ENCODE assay signal across 9 cellular contexts in genomic region chr19:42324655-42325307, GRCh38. TPM values are rescaled to one million over a fixed set of nuclear protein-coding genes. Genes with fewer than 3 reads are reported as not detected.
DNase-seq lines count a peak whose midpoint lies in the region; ATAC-seq lines count a peak whose summit lies in the region.
"Had no signal": no experiment of that assay in that cellular context is flagged by ENCODE, and none has a peak within 500 bp of the region (broad histone marks: within the 10 kb centered on the region; RNA-seq: fewer than 3 reads in every experiment).

No MANE protein-coding gene starts in this region.

- ATAC-seq in activated T-helper 17 cell treated with anti-CD3 and anti-CD28 coated beads, Interleukin-2, amount 50 U/mL, for 72 hours (replicated peaks) = no peak
- no peak for ATAC-seq in stimulated activated naive CD8-positive, alpha-beta T cell treated with anti-CD3 and anti-CD28 coated beads, Interleukin-15, amount 100 ng/mL, for 72 hours

- H3K27ac Mint-ChIP-seq in T-helper 1 cell treated with Interleukin-12 subunit alpha and Interleukin-12 subunit beta and Interleukin-4 antibody, amounts not matched to agents 30 μg/mL and 1 μg/mL, for 36 hours = peak overlapping the region; percentile 61
- H3K27ac Mint-ChIP-seq in activated T-helper 17 cell treated with anti-CD3 and anti-CD28 coated beads, Interleukin-2, amount 50 U/mL, for 72 hours = peak overlapping the region; percentile 86
- peak overlapping the region; percentile 34 to 88 (median 75) for H3K27ac Mint-ChIP-seq in immature natural killer cell
- H3K27ac Mint-ChIP-seq in stimulated activated naive CD8-positive, alpha-beta T cell treated with anti-CD3 and anti-CD28 coated beads, Interleukin-15, amount 100 ng/mL, for 72 hours = peak overlapping the region; percentile 76 to 93

- peaks cover 13% of the 10 kb centered on the region for H3K4me1 Mint-ChIP-seq in T-helper 1 cell treated with Interleukin-12 subunit alpha and Interleukin-12 subunit beta and Interleukin-4 antibody, amounts not matched to agents 30 μg/mL and 1 μg/mL, for 36 hours (ENCODE audit: low read depth)
- H3K4me1 Mint-ChIP-seq in activated T-helper 17 cell treated with anti-CD3 and anti-CD28 coated beads, Interleukin-2, amount 50 U/mL, for 72 hours = peaks cover 19% of the 10 kb centered on the region
- H3K4me1 Mint-ChIP-seq in immature natural killer cell = peaks cover 25 to 28% of the 10 kb centered on the region in 2 donors
- H3K4me1 Mint-ChIP-seq in stimulated activated naive CD8-positive, alpha-beta T cell treated with anti-CD3 and anti-CD28 coated beads, Interleukin-15, amount 100 ng/mL, for 72 hours = peaks cover 39% of the 10 kb centered on the region

- peak overlapping the region; percentile 85 for H3K4me3 Mint-ChIP-seq in T-helper 1 cell treated with Interleukin-12 subunit alpha and Interleukin-12 subunit beta and Interleukin-4 antibody, amounts not matched to agents 30 μg/mL and 1 μg/mL, for 36 hours
- peak overlapping the region; percentile 97 for H3K4me3 Mint-ChIP-seq in activated T-helper 17 cell treated with anti-CD3 and anti-CD28 coated beads, Interleukin-2, amount 50 U/mL, for 72 hours
- H3K4me3 Mint-ChIP-seq in immature natural killer cell = peak overlapping the region; percentile 85 to 93 (median 91)
- H3K4me3 Mint-ChIP-seq in stimulated activated naive CD8-positive, alpha-beta T cell treated with anti-CD3 and anti-CD28 coated beads, Interleukin-15, amount 100 ng/mL, for 72 hours = peak overlapping the region; percentile 92 to 96

- H3K27me3 Mint-ChIP-seq in T-helper 1 cell treated with Interleukin-12 subunit alpha and Interleukin-12 subunit beta and Interleukin-4 antibody, amounts not matched to agents 30 μg/mL and 1 μg/mL, for 36 hours (ENCODE audit: low read depth) = peaks cover 36% of the 10 kb centered on the region
- peaks cover 6% of the 10 kb centered on the region for H3K27me3 Mint-ChIP-seq in activated T-helper 17 cell treated with anti-CD3 and anti-CD28 coated beads, Interleukin-2, amount 50 U/mL, for 72 hours
- H3K27me3 Mint-ChIP-seq in immature natural killer cell (ENCODE audit: low read depth in 3 of 3) = peaks cover 7 to 11% (median 7%) of the 10 kb centered on the region in 3 donors
- H3K27me3 Mint-ChIP-seq in stimulated activated naive CD8-positive, alpha-beta T cell treated with anti-CD3 and anti-CD28 coated beads, Interleukin-15, amount 100 ng/mL, for 72 hours = peaks cover 41% of the 10 kb centered on the region

- DNase-seq in T-helper 1 cell (no peak), immature natural killer cell (no peak), HuH-7 (ENCODE audit: low spot score) (no peak), NCI-H345 treated with DMSO at 0.1 percent for 48 hours (lab: John Stamatoyannopoulos, UW; ENCODE audit: unreplicated experiment) (no peak), 8988T (no peak)
- no peak for DNase-seq in stimulated activated naive CD8-positive, alpha-beta T cell treated with anti-CD3 and anti-CD28 coated beads, Interleukin-15, amount 100 ng/mL, for 72 hours

- peaks cover 5% of the 10 kb centered on the region for H3K36me3 Mint-ChIP-seq in T-helper 1 cell treated with Interleukin-12 subunit alpha and Interleukin-12 subunit beta and Interleukin-4 antibody, amounts not matched to agents 30 μg/mL and 1 μg/mL, for 36 hours (ENCODE audit: low read depth)
- peaks cover 8% of the 10 kb centered on the region for H3K36me3 Mint-ChIP-seq in activated T-helper 17 cell treated with anti-CD3 and anti-CD28 coated beads, Interleukin-2, amount 50 U/mL, for 72 hours (ENCODE audit: low read depth)
- H3K36me3 Mint-ChIP-seq in immature natural killer cell = peaks cover 3 to 5% (median 4%) of the 10 kb centered on the region in 3 donors

- H3K9me3 Mint-ChIP-seq in T-helper 1 cell treated with Interleukin-12 subunit alpha and Interleukin-12 subunit beta and Interleukin-4 antibody, amounts not matched to agents 30 μg/mL and 1 μg/mL, for 36 hours = no peaks in the 10 kb centered on the region
- H3K9me3 Mint-ChIP-seq in activated T-helper 17 cell treated with anti-CD3 and anti-CD28 coated beads, Interleukin-2, amount 50 U/mL, for 72 hours = no peaks in the 10 kb centered on the region
- H3K9me3 Mint-ChIP-seq in immature natural killer cell = no peaks in the 10 kb centered on the region
- H3K9me3 Mint-ChIP-seq in stimulated activated naive CD8-positive, alpha-beta T cell treated with anti-CD3 and anti-CD28 coated beads, Interleukin-15, amount 100 ng/mL, for 72 hours = no peaks in the 10 kb centered on the region

RNA-seq across cellular contexts. Expression of gene MEGF8, which starts 0.7 kb away (rescaled TPM):
- 1 to 10 TPM; 3.0 to 3.1 TPM for total RNA-seq in activated T-helper 17 cell treated with anti-CD3 and anti-CD28 coated beads, Interleukin-2, amount 50 U/mL, for 72 hours
- polyA plus RNA-seq in immature natural killer cell = under 1 TPM in 2 of 3 donors, not detected in 1; 0.12 to 0.56 TPM

RNA-seq across cellular contexts. Expression of gene TMEM145, which starts 11.7 kb away (rescaled TPM):
- 1 to 10 TPM in 1 of 2 donors, under 1 TPM in 1; 0.50 to 1.6 TPM for total RNA-seq in activated T-helper 17 cell treated with anti-CD3 and anti-CD28 coated beads, Interleukin-2, amount 50 U/mL, for 72 hours
- not detected for polyA plus RNA-seq in immature natural killer cell
- polyA plus RNA-seq: AG04450 had no signal

RNA-seq across cellular contexts. Expression of gene PAFAH1B3, which starts 22.4 kb away (rescaled TPM):
- total RNA-seq in activated T-helper 17 cell treated with anti-CD3 and anti-CD28 coated beads, Interleukin-2, amount 50 U/mL, for 72 hours = 10 to 100 TPM; 42.0 to 60.2 TPM
- 10 to 100 TPM; 17.4 to 27.3 (median 26.0) TPM for polyA plus RNA-seq in immature natural killer cell

RNA-seq across cellular contexts. Expression of gene PRR19, which starts 22.8 kb away (rescaled TPM):
- total RNA-seq in activated T-helper 17 cell treated with anti-CD3 and anti-CD28 coated beads, Interleukin-2, amount 50 U/mL, for 72 hours = 1 to 10 TPM; 1.3 to 1.4 TPM
- under 1 TPM in 1 of 3 donors, not detected in 2; 0.16 TPM for polyA plus RNA-seq in immature natural killer cell

RNA-seq across cellular contexts. Expression of gene CIC, which starts 55.7 kb away (rescaled TPM):
- 100 to 1,000 TPM in 1 of 2 donors, 10 to 100 TPM in 1; 85.4 to 165 TPM for total RNA-seq in activated T-helper 17 cell treated with anti-CD3 and anti-CD28 coated beads, Interleukin-2, amount 50 U/mL, for 72 hours
- 1 to 10 TPM in 1 of 3 donors, under 1 TPM in 1, not detected in 1; 0.52 to 2.9 TPM for polyA plus RNA-seq in immature natural killer cell
